1 cellular context compared by ENCODE assay signal in the genomic region with DNA sequence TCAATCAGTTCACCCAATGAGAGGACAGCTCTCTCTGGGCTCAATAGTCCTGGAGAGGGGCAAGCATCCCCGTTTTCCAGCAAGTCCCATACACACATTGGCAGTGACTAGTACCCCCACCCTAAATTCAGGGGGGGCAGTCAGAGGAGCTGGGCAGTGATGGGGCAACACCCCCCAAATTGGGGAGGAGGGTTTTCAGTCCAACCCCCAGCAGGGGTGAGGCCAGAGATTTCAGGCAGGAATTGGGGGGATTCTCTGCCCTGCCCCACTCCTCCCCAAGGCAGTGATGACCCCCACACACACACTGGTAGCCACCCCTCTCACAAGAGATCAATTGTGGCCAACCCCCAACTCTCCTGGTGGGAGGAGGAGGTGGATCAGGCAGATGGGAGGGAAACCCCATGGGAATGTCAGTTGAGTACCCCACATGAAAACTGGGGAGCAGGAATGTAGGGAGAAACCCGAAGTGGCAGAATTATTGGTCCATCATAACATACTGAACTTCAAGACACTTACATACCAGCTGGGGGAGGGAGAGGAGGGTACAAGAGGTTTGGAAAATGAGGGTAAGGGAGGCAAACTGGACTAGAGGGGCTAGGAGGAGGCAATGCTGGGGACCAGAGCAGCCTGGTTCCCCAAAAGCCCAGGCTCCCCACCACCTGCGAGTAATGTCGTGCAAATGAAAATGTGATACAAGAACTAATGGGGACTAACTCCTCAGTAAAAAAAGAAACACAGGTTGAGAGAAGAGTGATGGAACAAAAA.
TF ChIP-seq lines count a peak whose summit lies in the region.

No MANE protein-coding gene starts in this region.

TF ChIP-seq in SK-N-SH treated with all-trans-retinoic acid at 6 μM for 48 hours, 23 proteins besides CTCF, POLR2A, EP300 and RAD21 (continued from another document):
- TF ChIP-seq, protein P1, sequence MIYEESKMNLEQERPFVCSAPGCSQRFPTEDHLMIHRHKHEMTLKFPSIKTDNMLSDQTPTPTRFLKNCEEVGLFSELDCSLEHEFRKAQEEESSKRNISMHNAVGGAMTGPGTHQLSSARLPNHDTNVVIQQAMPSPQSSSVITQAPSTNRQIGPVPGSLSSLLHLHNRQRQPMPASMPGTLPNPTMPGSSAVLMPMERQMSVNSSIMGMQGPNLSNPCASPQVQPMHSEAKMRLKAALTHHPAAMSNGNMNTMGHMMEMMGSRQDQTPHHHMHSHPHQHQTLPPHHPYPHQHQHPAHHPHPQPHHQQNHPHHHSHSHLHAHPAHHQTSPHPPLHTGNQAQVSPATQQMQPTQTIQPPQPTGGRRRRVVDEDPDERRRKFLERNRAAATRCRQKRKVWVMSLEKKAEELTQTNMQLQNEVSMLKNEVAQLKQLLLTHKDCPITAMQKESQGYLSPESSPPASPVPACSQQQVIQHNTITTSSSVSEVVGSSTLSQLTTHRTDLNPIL (CRISPR knock-in tag; IDR thresholded peaks at IDR 0.05; ENCODE audit: low read depth), result no peak
- TF ChIP-seq OSR1 (CRISPR knock-in tag; IDR thresholded peaks at IDR 0.05) (no peak), ESRRG (CRISPR knock-in tag; IDR thresholded peaks at IDR 0.05) (no peak), ZNF565 (CRISPR knock-in tag; conservative IDR thresholded peaks at IDR 0.05; ENCODE audit: low read depth) (no peak), BACH2 (CRISPR knock-in tag; IDR thresholded peaks at IDR 0.05; ENCODE audit: borderline replicate concordance) (no peak), ZNF70 (CRISPR knock-in tag; IDR thresholded peaks at IDR 0.05) (no peak), ZC3H10 (CRISPR knock-in tag; IDR thresholded peaks at IDR 0.05) (no peak), ZFP3 (CRISPR knock-in tag; IDR thresholded peaks at IDR 0.05) (no peak), TCF4 (CRISPR knock-in tag; IDR thresholded peaks at IDR 0.05; ENCODE audit: borderline replicate concordance) (no peak)
- TF ChIP-seq, protein P2, sequence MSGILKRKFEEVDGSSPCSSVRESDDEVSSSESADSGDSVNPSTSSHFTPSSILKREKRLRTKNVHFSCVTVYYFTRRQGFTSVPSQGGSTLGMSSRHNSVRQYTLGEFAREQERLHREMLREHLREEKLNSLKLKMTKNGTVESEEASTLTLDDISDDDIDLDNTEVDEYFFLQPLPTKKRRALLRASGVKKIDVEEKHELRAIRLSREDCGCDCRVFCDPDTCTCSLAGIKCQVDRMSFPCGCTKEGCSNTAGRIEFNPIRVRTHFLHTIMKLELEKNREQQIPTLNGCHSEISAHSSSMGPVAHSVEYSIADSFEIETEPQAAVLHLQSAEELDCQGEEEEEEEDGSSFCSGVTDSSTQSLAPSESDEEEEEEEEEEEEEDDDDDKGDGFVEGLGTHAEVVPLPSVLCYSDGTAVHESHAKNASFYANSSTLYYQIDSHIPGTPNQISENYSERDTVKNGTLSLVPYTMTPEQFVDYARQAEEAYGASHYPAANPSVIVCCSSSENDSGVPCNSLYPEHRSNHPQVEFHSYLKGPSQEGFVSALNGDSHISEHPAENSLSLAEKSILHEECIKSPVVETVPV (CRISPR knock-in tag; IDR thresholded peaks at IDR 0.05), result no peak
- TF ChIP-seq, protein P3, sequence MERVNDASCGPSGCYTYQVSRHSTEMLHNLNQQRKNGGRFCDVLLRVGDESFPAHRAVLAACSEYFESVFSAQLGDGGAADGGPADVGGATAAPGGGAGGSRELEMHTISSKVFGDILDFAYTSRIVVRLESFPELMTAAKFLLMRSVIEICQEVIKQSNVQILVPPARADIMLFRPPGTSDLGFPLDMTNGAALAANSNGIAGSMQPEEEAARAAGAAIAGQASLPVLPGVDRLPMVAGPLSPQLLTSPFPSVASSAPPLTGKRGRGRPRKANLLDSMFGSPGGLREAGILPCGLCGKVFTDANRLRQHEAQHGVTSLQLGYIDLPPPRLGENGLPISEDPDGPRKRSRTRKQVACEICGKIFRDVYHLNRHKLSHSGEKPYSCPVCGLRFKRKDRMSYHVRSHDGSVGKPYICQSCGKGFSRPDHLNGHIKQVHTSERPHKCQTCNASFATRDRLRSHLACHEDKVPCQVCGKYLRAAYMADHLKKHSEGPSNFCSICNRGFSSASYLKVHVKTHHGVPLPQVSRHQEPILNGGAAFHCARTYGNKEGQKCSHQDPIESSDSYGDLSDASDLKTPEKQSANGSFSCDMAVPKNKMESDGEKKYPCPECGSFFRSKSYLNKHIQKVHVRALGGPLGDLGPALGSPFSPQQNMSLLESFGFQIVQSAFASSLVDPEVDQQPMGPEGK (CRISPR knock-in tag; IDR thresholded peaks at IDR 0.05; ENCODE audit: borderline replicate concordance), result no peak
- TF ChIP-seq, protein P4, sequence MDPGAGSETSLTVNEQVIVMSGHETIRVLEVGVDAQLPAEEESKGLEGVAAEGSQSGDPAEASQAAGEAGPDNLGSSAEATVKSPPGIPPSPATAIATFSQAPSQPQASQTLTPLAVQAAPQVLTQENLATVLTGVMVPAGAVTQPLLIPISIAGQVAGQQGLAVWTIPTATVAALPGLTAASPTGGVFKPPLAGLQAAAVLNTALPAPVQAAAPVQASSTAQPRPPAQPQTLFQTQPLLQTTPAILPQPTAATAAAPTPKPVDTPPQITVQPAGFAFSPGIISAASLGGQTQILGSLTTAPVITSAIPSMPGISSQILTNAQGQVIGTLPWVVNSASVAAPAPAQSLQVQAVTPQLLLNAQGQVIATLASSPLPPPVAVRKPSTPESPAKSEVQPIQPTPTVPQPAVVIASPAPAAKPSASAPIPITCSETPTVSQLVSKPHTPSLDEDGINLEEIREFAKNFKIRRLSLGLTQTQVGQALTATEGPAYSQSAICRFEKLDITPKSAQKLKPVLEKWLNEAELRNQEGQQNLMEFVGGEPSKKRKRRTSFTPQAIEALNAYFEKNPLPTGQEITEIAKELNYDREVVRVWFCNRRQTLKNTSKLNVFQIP (CRISPR knock-in tag; IDR thresholded peaks at IDR 0.05; ENCODE audit: borderline replicate concordance, low read depth), result no peak
